ENCODE assay signal across 8 cellular contexts in the genomic region with DNA sequence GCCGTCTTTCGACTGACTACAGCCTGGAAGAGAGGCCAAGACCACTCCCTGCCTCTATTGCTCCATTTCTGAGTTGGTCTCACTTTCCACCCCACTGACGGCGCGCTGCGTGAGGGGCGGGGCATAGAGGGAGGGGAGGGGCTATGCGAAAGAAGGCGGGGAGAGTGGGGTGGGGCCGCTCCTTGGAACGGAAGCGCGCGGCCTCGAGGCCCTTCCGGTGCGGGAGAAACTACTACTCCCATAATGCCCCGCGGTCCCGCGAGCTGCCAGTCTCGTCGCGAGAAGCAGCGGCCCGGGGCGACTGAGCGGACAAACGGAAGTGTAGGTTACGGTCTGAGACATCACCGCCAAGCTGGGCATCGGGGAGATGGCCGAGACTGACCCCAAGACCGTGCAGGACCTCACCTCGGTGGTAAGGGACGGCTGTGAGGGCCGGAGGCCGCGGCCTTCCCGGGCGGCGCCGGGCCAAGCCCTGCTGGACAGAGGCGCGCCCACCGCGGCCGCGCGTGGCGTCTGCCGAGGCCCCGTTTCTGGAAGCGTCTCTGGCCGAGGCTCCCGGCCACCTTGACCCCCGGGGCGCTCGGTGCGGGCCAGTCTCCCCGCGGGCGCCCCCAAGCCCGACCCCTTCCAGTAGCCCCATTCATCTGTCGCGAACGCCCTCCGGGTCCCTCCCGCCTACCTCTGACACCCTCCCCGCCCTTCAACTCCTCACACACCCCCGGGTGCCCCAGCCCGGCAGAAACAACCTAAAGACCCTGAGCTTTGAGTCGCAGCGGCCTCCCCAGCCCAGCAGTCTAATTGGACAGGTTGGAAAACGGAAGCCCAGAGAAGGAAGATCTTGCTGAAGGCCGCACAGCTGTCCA. TPM values are rescaled to one million over a fixed set of nuclear protein-coding genes. Genes with fewer than 3 reads are reported as not detected.
DNase-seq lines count a peak whose midpoint lies in the region; ATAC-seq, FAIRE-seq and TF ChIP-seq lines count a peak whose summit lies in the region.

Gene HSBP1 (plus strand): TSS at position 269 of the 863 bp plus-strand sequence. CDS start 99 bp downstream, at position 368.

- in situ Hi-C loops in KBM-7 (cut with MboI; ENCODE audit: low pct_unique_long_range_greater_than_20kb, low sequenced_read_pairs): no loop called here

- no peaks in the 10 kb centered on the region for H3K27me3 ChIP-seq in esophagus squamous epithelium

- peaks cover 26 to 57% (median 30%) of the 10 kb centered on the region in 3 donors for H3K4me1 ChIP-seq in esophagus squamous epithelium

- WGBS in esophagus squamous epithelium, 2 donors: 2% methylated on average over 19 to 30 of the region's 76 CpGs

- intact Hi-C loops in esophagus squamous epithelium (cut with DNase I): no loop called here

- H3K36me3 ChIP-seq in esophagus squamous epithelium: peaks cover 0 to 30% (median 0%) of the 10 kb centered on the region in 3 donors

- H3K27ac ChIP-seq in esophagus squamous epithelium: peak within 1 kb of the TSS; percentile 89 to 95 (median 92)

- DNase-seq in DMS79 treated with DMSO at 0.1 percent for 48 hours (lab: John Stamatoyannopoulos, UW) (peak; percentile 30), KBM-7 (peak; percentile 88), RCC 7860 (ENCODE audit: low spot score) (peak; percentile 80), esophagus squamous epithelium (lab: John Stamatoyannopoulos, UW) (peak; percentile 79), myocyte (ENCODE audit: low read depth) (peak; percentile 95)
- DNase-seq in activated T-cell treated with anti-CD3 and anti-CD28 coated beads, Interleukin-2, amount 50 U/mL, for 48 hours: peak; percentile 96
- DNase-seq in stimulated activated CD8-positive, alpha-beta memory T cell treated with anti-CD3 and anti-CD28 coated beads, Interleukin-7, amount 100 ng/mL, for 4 hours (ENCODE audit: low read depth in 2 of 2): peak; percentile 86 to 87

- ATAC-seq in GM21723 (IDR thresholded peaks at IDR 0.05; ENCODE audit: unreplicated experiment): peak; percentile 94

- H3K4me3 ChIP-seq in esophagus squamous epithelium: peak within 1 kb of the TSS; percentile 80 to 98 (median 94)

- TF ChIP-seq CTCF in esophagus squamous epithelium (IDR thresholded peaks at IDR 0.05): peak in 1 of 6 experiments; percentile 6

- peak in 2 of 4 donors; percentile 52 to 72 for TF ChIP-seq POLR2A in esophagus squamous epithelium (IDR thresholded peaks at IDR 0.05)

- H3K9me3 ChIP-seq in esophagus squamous epithelium: no peaks in the 10 kb centered on the region

- peak; percentile 55 for FAIRE-seq in RCC 7860 (lab: Jason Lieb, UNC)

RNA-seq across cellular contexts. Expression of gene HSBP1, which starts in this region (rescaled TPM):
- total RNA-seq in esophagus squamous epithelium (10 to 100 TPM; 18.2 to 32.4 (median 23.3) TPM), myocyte (16.1 and 25.5 TPM in 2 replicates)
- polyA plus RNA-seq in myocyte (2012): 179 TPM

Comparison
In these comparisons a context has a peak if more than half of its experiments do, and no peak if none do; other contexts are left out.
1. Peak in every context shown above with its lines: DNase-seq, ATAC-seq, H3K4me3 ChIP-seq and H3K27ac ChIP-seq.
2. DNase-seq: peak in every context shown above with its lines; median percentile 96 in activated T-cell treated with anti-CD3 and anti-CD28 coated beads, Interleukin-2, amount 50 U/mL, for 48 hours; 95 in myocyte; 88 in KBM-7; 86 in stimulated activated CD8-positive, alpha-beta memory T cell treated with anti-CD3 and anti-CD28 coated beads, Interleukin-7, amount 100 ng/mL, for 4 hours; 80 in RCC 7860; 79 in esophagus squamous epithelium; 30 in DMS79 treated with DMSO at 0.1 percent for 48 hours.